8 cellular contexts compared by ENCODE assay signal in genomic region chr15:42920281-42921048, GRCh38. TPM values are rescaled to one million over a fixed set of nuclear protein-coding genes. Genes with fewer than 3 reads are reported as not detected.
DNase-seq lines count a peak whose midpoint lies in the region; ATAC-seq, FAIRE-seq and TF ChIP-seq lines count a peak whose summit lies in the region.

Gene TTBK2 (minus strand): TSS chr15:42920778. CDS start chr15:42878617, 42,161 bp downstream.

- peaks cover 47% of the 10 kb centered on the region for H3K79me2 ChIP-seq in OCI-LY7 (ENCODE audit: insufficient read depth, low read depth, low read length)

- peak within 1 kb of the TSS; percentile 96 for H3K4me2 ChIP-seq in OCI-LY7 (ENCODE audit: low read length)

- H3K27me3 ChIP-seq in mononuclear cell (ENCODE audit: insufficient read depth, low read length), result no peaks in the 10 kb centered on the region

- DNase-seq in D721Med (ENCODE audit: insufficient read length, low spot score), result peak; percentile 58
- DNase-seq in HuH-7.5 (ENCODE audit: low spot score), result peak; percentile 68
- DNase-seq in OCI-LY7 (ENCODE audit: low spot score), result peak; percentile 99
- peak; percentile 97 for DNase-seq in activated T-cell treated with anti-CD3 and anti-CD28 coated beads for 24 hours (ENCODE audit: low read depth)
- DNase-seq in epithelial cell of esophagus (ENCODE audit: low read depth), result peak; percentile 99
- peak; percentile 92 to 94 for DNase-seq in stimulated activated CD8-positive, alpha-beta memory T cell treated with anti-CD3 and anti-CD28 coated beads, Interleukin-4, amount 100 ng/mL, for 1 hour (ENCODE audit: low read depth in 2 of 2, low spot score in 1 of 2)

- H3K4me1 ChIP-seq in OCI-LY7 (ENCODE audit: insufficient read depth, low read length, poor library complexity, severe bottlenecking), result peaks cover 34% of the 10 kb centered on the region
- peaks cover 34% of the 10 kb centered on the region for H3K4me1 ChIP-seq in mononuclear cell (ENCODE audit: insufficient read depth, low read length)

- H3K4me3 ChIP-seq in OCI-LY7 (ENCODE audit: low read depth, low read length, poor library complexity, severe bottlenecking) (peak within 1 kb of the TSS; percentile 74), epithelial cell of esophagus (ENCODE audit: low read length) (peak within 1 kb of the TSS; percentile 86), mononuclear cell (ENCODE audit: low read length) (peak within 1 kb of the TSS; percentile 75)

- intact Hi-C loops in OCI-LY7 (cut with micrococcal nuclease; ENCODE audit: unreplicated experiment), result loop anchor here (10.0 kb wide), 1 partner anchor 186 kb away; the partner anchor contains the start of gene CDAN1

- POLR2A ChIA-PET in OCI-LY7 (lab: Charles Lee), result interaction anchor here (0.6 to 1.3 kb wide), 2 partner anchors 141 to 214 kb away, joined by 3 to 4 read pairs; no protein-coding TSS in a partner anchor

- no peak for TF ChIP-seq CTCF in D721Med (IDR thresholded peaks at IDR 0.05; ENCODE audit: insufficient read depth, missing control alignments)
- no peak for TF ChIP-seq CTCF in OCI-LY7 (conservative IDR thresholded peaks at IDR 0.05; ENCODE audit: low read length)
- no peak for TF ChIP-seq CTCF in epithelial cell of esophagus (IDR thresholded peaks at IDR 0.05; ENCODE audit: insufficient read depth, low read depth, low read length, missing control alignments)

- peak; percentile 91 for ATAC-seq in GM21526 (IDR thresholded peaks at IDR 0.05; ENCODE audit: low FRiP score, unreplicated experiment)

- CTCF ChIA-PET in OCI-LY7 (lab: Charles Lee; ENCODE audit: unreplicated experiment), result no interaction called here

- FAIRE-seq in D721Med (lab: Jason Lieb, UNC), result no peak

- peak within 1 kb of the TSS; percentile 15 for H3K27ac ChIP-seq in OCI-LY7 (ENCODE audit: low read depth, low read length, poor library complexity, severe bottlenecking)

- H3K9me3 ChIP-seq in OCI-LY7 (ENCODE audit: low read length), result peaks cover 4% of the 10 kb centered on the region; the same call in 1 of the 2 replicates
- no peaks in the 10 kb centered on the region for H3K9me3 ChIP-seq in mononuclear cell (ENCODE audit: low read depth, low read length)

- BruUV-seq in OCI-LY7 (replicated peaks; lab: Mats Ljungman, UMichigan), result no TSS peak

- no peaks in the 10 kb centered on the region for H3K9me2 ChIP-seq in OCI-LY7 (ENCODE audit: insufficient read depth, low read length)

- H3K36me3 ChIP-seq in OCI-LY7 (ENCODE audit: insufficient read depth, low read length), result peaks cover 3% of the 10 kb centered on the region; the same call in 1 of the 2 replicates

- 0 out of 2 replicates have a peak, but pooled peaks cover 3% of the 10 kb centered on the region for H4K20me1 ChIP-seq in OCI-LY7 (ENCODE audit: insufficient read depth, low read length)

- H2AFZ ChIP-seq in OCI-LY7 (ENCODE audit: low read length), result peak within 1 kb of the TSS; percentile 100

RNA-seq across cellular contexts. Expression of gene TTBK2, which starts in this region (rescaled TPM):
- total RNA-seq in OCI-LY7 (2014; rRNA removed; shearing (Covaris generic)), result 14.2 and 19.2 TPM in 2 replicates
- total RNA-seq in OCI-LY7 (2022), result 20.8 and 22.3 TPM in 2 replicates
- total RNA-seq in mononuclear cell, result 14.2 TPM

Comparison
In these comparisons a context has a peak if more than half of its experiments do, and no peak if none do; other contexts are left out.
1. Peak in every context shown above with its lines: DNase-seq, ATAC-seq, H3K4me3 ChIP-seq and H3K27ac ChIP-seq.